ENCODE assay signal across 32 cellular contexts in the genomic region with DNA sequence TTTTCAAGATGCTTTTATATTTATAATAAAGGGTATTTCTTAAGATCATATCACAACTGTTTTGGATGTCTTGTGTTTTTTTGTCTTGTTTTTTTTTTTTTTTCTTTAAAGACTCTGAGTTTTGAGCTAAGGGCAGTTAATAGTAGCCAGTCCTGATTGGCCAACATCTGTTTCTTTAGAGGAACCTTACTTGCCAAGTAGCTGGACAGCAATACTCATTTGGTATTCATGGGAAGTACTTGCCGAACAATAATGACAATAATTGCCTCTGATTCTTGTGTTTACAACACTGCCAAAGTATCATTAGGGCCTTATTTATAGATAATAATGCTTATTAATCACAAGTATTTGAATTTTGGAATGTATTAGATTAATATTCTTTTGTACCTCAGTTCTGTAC. TPM values are rescaled to one million over a fixed set of nuclear protein-coding genes. Genes with fewer than 3 reads are reported as not detected.
"Had no signal": no experiment of that assay in that cellular context is flagged by ENCODE, and none has a peak within 500 bp of the region (broad histone marks: within the 10 kb centered on the region; RNA-seq: fewer than 3 reads in every experiment).

No MANE protein-coding gene starts in this region.

- H3K27ac ChIP-seq: adrenal gland, brain microvascular endothelial cell, Peyer's patch, SJSA1 had no signal

- DNase-seq: activated CD4-positive, alpha-beta T cell treated with anti-CD3 and anti-CD28 coated beads, Interleukin-2, amount 10 ng/mL, durations not matched to agents 24 days and 14 days; activated CD4-positive, alpha-beta T cell treated with anti-CD3 and anti-CD28 coated beads, Interleukin-2, amount 50 U/mL, for 4 hours; activated CD8-positive, alpha-beta T cell treated with anti-CD3 and anti-CD28 coated beads for 36 hours; activated gamma-delta T cell; activated naive CD4-positive, alpha-beta T cell treated with anti-CD3 and anti-CD28 coated beads for 36 hours; activated T-cell treated with anti-CD3 and anti-CD28 coated beads, Interleukin-2, amount 50 U/mL, for 1 hour; activated T-cell treated with anti-CD3 and anti-CD28 coated beads, Interleukin-2, amount 50 U/mL, for 72 hours; brain microvascular endothelial cell; Kasumi-1; KG1; MG63; NCI-H1048; NCI-H1105 treated with DMSO at 0.1 percent for 48 hours; NCI-H1436 treated with DMSO at 0.1 percent for 48 hours; NCI-H1694 treated with DMSO at 0.1 percent for 48 hours; NCI-H2029 treated with DMSO at 0.1 percent for 48 hours; NCI-H2107; NCI-H2171; NCI-H510A; NCI-H526; NCI-H748 treated with DMSO at 0.1 percent for 48 hours; NK-92 treated with Interleukin-12 subunit alpha and Interleukin-12 subunit beta, amount 100 ng/mL, for 24 hours; PC-3; Peyer's patch; RPMI8226; SHP77 treated with DMSO at 0.1 percent for 48 hours; SK-N-SH had no signal

- ATAC-seq: activated CD8-positive, alpha-beta T cell treated with anti-CD3 and anti-CD28 coated beads for 36 hours; activated naive CD4-positive, alpha-beta T cell treated with anti-CD3 and anti-CD28 coated beads, Interleukin-2, amount 50 U/mL, for 72 hours; activated T-cell treated with anti-CD3 and anti-CD28 coated beads, Interleukin-2, amount 50 U/mL, for 72 hours; activated T-helper 17 cell treated with anti-CD3 and anti-CD28 coated beads, Interleukin-2, amount 50 U/mL, for 72 hours; PC-3 had no signal

RNA-seq across cellular contexts. Expression of a gene that starts 17.1 kb away (rescaled TPM):
- total RNA-seq: activated CD4-positive, alpha-beta T cell treated with anti-CD3 and anti-CD28 coated beads, Interleukin-2, amount 10 ng/mL, durations not matched to agents 24 days and 14 days; activated CD8-positive, alpha-beta memory T cell treated with anti-CD3 and anti-CD28 coated beads for 36 hours; activated CD8-positive, alpha-beta T cell treated with anti-CD3 and anti-CD28 coated beads for 36 hours; activated naive CD4-positive, alpha-beta T cell treated with anti-CD3 and anti-CD28 coated beads for 36 hours; activated naive CD4-positive, alpha-beta T cell treated with anti-CD3 and anti-CD28 coated beads, Interleukin-2, amount 50 U/mL, for 72 hours; activated T-cell treated with anti-CD3 and anti-CD28 coated beads, Interleukin-2, amount 50 U/mL, for 72 hours; activated T-helper 17 cell treated with anti-CD3 and anti-CD28 coated beads, Interleukin-2, amount 50 U/mL, for 72 hours; PC-3 had no signal
